ENCODE assay signal across 7 cellular contexts in genomic region chr14:38355473-38355872, GRCh38.
A peak's percentile ranks its signal among the peaks of the same experiment; 100 is the strongest.
DNase-seq lines count a peak whose midpoint lies in the region; ATAC-seq and TF ChIP-seq lines count a peak whose summit lies in the region.
"Not testable (repeated sequence)": the region's sequence is repeated elsewhere in the genome, so short reads cannot be mapped to it uniquely, and the experiment has no call there.

No MANE protein-coding gene starts in this region.

- H2BK15ac ChIP-seq in mesenchymal stem cell (ENCODE audit: low read depth, poor library complexity, severe bottlenecking), result not testable (repeated sequence)

- not testable (repeated sequence) for H2BK5ac ChIP-seq in mesenchymal stem cell (ENCODE audit: low read depth, low read length, poor library complexity, severe bottlenecking)

- not testable (repeated sequence) for H2AFZ ChIP-seq in Karpas-422 (ENCODE audit: low read length); OCI-LY7 (ENCODE audit: low read length); mesenchymal stem cell (ENCODE audit: low read depth, low read length)

- not testable (repeated sequence) for H3K4me3 Mint-ChIP-seq in WTC11; activated CD8-positive, alpha-beta T cell treated with anti-CD3 and anti-CD28 coated beads for 36 hours

- WGBS in mesenchymal stem cell, result 98% methylated on average over 2 of the region's 2 CpGs

- H3K79me1 ChIP-seq in mesenchymal stem cell (replicated peaks; ENCODE audit: low read length, poor library complexity, severe bottlenecking), result not testable (repeated sequence)

- H3K27me3 Mint-ChIP-seq in WTC11 (ENCODE audit: low read depth), result peaks cover 75% of the 10 kb centered on the region
- not testable (repeated sequence) for H3K27me3 Mint-ChIP-seq in activated CD8-positive, alpha-beta T cell treated with anti-CD3 and anti-CD28 coated beads for 36 hours

- H3K4me1 Mint-ChIP-seq in WTC11; activated CD8-positive, alpha-beta T cell treated with anti-CD3 and anti-CD28 coated beads for 36 hours (ENCODE audit: low read depth): not testable (repeated sequence)

- H2BK120ac ChIP-seq in mesenchymal stem cell (ENCODE audit: low read depth, low read length), result not testable (repeated sequence)

- not testable (repeated sequence) for H3K27ac Mint-ChIP-seq in WTC11; activated CD8-positive, alpha-beta T cell treated with anti-CD3 and anti-CD28 coated beads for 36 hours

- H3K9me2 ChIP-seq in Karpas-422 (replicated peaks; ENCODE audit: insufficient read depth, low read length); OCI-LY7 (ENCODE audit: insufficient read depth, low read length): not testable (repeated sequence)

- H3K14ac ChIP-seq in mesenchymal stem cell (ENCODE audit: low read length in 2 of 2), result not testable (repeated sequence)

- H3K9me3 Mint-ChIP-seq in WTC11, result peaks cover 38% of the 10 kb centered on the region
- not testable (repeated sequence) for H3K9me3 Mint-ChIP-seq in activated CD8-positive, alpha-beta T cell treated with anti-CD3 and anti-CD28 coated beads for 36 hours

- not testable (repeated sequence) for H3K9me3 ChIP-seq in Karpas-422 (ENCODE audit: low read length); OCI-LY7 (ENCODE audit: low read length); mesenchymal stem cell (ENCODE audit: control insufficient read depth, low read length)

- H3K27me3 ChIP-seq in Karpas-422 (ENCODE audit: low read length); mesenchymal stem cell (ENCODE audit: control insufficient read depth in 1 of 2, insufficient read depth in 1 of 2, low read length in 2 of 2): not testable (repeated sequence)

- DNase-seq in GM13977 (ENCODE audit: low spot score); mesenchymal stem cell: not testable (repeated sequence)
- peak; percentile 56 for DNase-seq in Karpas-422
- DNase-seq in OCI-LY7 (ENCODE audit: low spot score), result peak; percentile 8
- peak; percentile 16 for DNase-seq in WTC11 (ENCODE audit: low spot score)
- peak; percentile 7 for DNase-seq in activated CD8-positive, alpha-beta T cell treated with anti-CD3 and anti-CD28 coated beads for 36 hours
- peak; percentile 59 for DNase-seq in Right ventricle myocardium inferior (ENCODE audit: missing footprints)

- in situ Hi-C loops in GM13977 (cut with MboI; ENCODE audit: low pct_unique_long_range_greater_than_20kb, low sequenced_read_pairs, unreplicated experiment), result not testable (repeated sequence)

- not testable (repeated sequence) for H3K4me3 ChIP-seq in Karpas-422 (ENCODE audit: low read length); OCI-LY7 (ENCODE audit: low read depth, low read length, poor library complexity, severe bottlenecking); mesenchymal stem cell (ENCODE audit: insufficient read depth in 1 of 2, low read depth in 1 of 2, low read length in 2 of 2)

- not testable (repeated sequence) for H2AK5ac ChIP-seq in mesenchymal stem cell (ENCODE audit: low read length, severe bottlenecking)

- ATAC-seq in WTC11; activated CD8-positive, alpha-beta T cell treated with anti-CD3 and anti-CD28 coated beads for 36 hours; Right ventricle myocardium inferior: not testable (repeated sequence)

- BruUV-seq in OCI-LY7 (replicated peaks; lab: Mats Ljungman, UMichigan), result not testable (repeated sequence)

- CTCF ChIA-PET in OCI-LY7 (lab: Charles Lee; ENCODE audit: unreplicated experiment); WTC11 (lab: Charles Lee); activated CD8-positive, alpha-beta T cell treated with anti-CD3 and anti-CD28 coated beads for 36 hours (lab: Charles Lee): not testable (repeated sequence)

- not testable (repeated sequence) for H3K27ac ChIP-seq in Karpas-422 (ENCODE audit: low read length); OCI-LY7 (ENCODE audit: low read depth, low read length, poor library complexity, severe bottlenecking); mesenchymal stem cell (ENCODE audit: low read length, poor library complexity, severe bottlenecking)

- not testable (repeated sequence) for H3K4me2 ChIP-seq in Karpas-422 (ENCODE audit: low read depth, low read length, poor library complexity, severe bottlenecking); OCI-LY7 (ENCODE audit: low read length); mesenchymal stem cell (ENCODE audit: low read length, poor library complexity, severe bottlenecking)

- peak; percentile 7 for TF ChIP-seq CTCF in GM13977 (IDR thresholded peaks at IDR 0.05; ENCODE audit: extremely low read depth, insufficient read depth, missing control alignments)
- TF ChIP-seq CTCF in OCI-LY7 (conservative IDR thresholded peaks at IDR 0.05; ENCODE audit: low read length), result 0 out of 2 replicates have a peak, but pooled peaks have one; percentile 29
- not testable (repeated sequence) for TF ChIP-seq CTCF in WTC11 (IDR thresholded peaks at IDR 0.05); activated CD8-positive, alpha-beta T cell treated with anti-CD3 and anti-CD28 coated beads for 36 hours (IDR thresholded peaks at IDR 0.05)

- POLR2A ChIA-PET in OCI-LY7 (lab: Charles Lee); WTC11 (lab: Charles Lee); activated CD8-positive, alpha-beta T cell treated with anti-CD3 and anti-CD28 coated beads for 36 hours (lab: Charles Lee): not testable (repeated sequence)

- H3K18ac ChIP-seq in mesenchymal stem cell (ENCODE audit: low read depth in 1 of 2, low read length in 2 of 2), result not testable (repeated sequence)

- not testable (repeated sequence) for H3K79me2 ChIP-seq in Karpas-422 (ENCODE audit: low read length); OCI-LY7 (ENCODE audit: insufficient read depth, low read depth, low read length)

- intact Hi-C loops in OCI-LY7 (cut with micrococcal nuclease; ENCODE audit: unreplicated experiment); activated CD8-positive, alpha-beta T cell treated with anti-CD3 and anti-CD28 coated beads for 36 hours (cut with micrococcal nuclease); Right ventricle myocardium inferior (cut with DNase I): not testable (repeated sequence)

- H2BK12ac ChIP-seq in mesenchymal stem cell (ENCODE audit: low read length in 2 of 2), result not testable (repeated sequence)

- H4K20me1 ChIP-seq in Karpas-422 (ENCODE audit: insufficient read depth, low read depth, low read length); OCI-LY7 (ENCODE audit: insufficient read depth, low read length): not testable (repeated sequence)

- not testable (repeated sequence) for H4K8ac ChIP-seq in mesenchymal stem cell (ENCODE audit: low read length)

- H4K91ac ChIP-seq in mesenchymal stem cell (ENCODE audit: low read length), result peak overlapping the region; percentile 27

- not testable (repeated sequence) for H3K23ac ChIP-seq in mesenchymal stem cell (ENCODE audit: low read length in 2 of 2)

- not testable (repeated sequence) for H3K9ac ChIP-seq in Karpas-422 (ENCODE audit: low read length); mesenchymal stem cell (ENCODE audit: low read length)

- not testable (repeated sequence) for H3K36me3 ChIP-seq in Karpas-422 (ENCODE audit: insufficient read depth, low read length); OCI-LY7 (ENCODE audit: insufficient read depth, low read length); mesenchymal stem cell (ENCODE audit: control insufficient read depth in 1 of 2, insufficient read depth in 2 of 2, low read depth in 1 of 2, low read length in 2 of 2)

- not testable (repeated sequence) for H3K4me1 ChIP-seq in Karpas-422 (ENCODE audit: low read length); OCI-LY7 (ENCODE audit: insufficient read depth, low read length, poor library complexity, severe bottlenecking); mesenchymal stem cell (ENCODE audit: control insufficient read depth, insufficient read depth, low read depth, low read length)

- H3K4ac ChIP-seq in mesenchymal stem cell (ENCODE audit: low read depth in 1 of 2, low read length in 2 of 2), result not testable (repeated sequence)

- H3K36me3 Mint-ChIP-seq in WTC11, result peaks cover 19% of the 10 kb centered on the region
- H3K36me3 Mint-ChIP-seq in activated CD8-positive, alpha-beta T cell treated with anti-CD3 and anti-CD28 coated beads for 36 hours (ENCODE audit: low read depth), result not testable (repeated sequence)
